Comparison of ENCODE assay signal across 25 cellular contexts in genomic region chr1:181655756-181656155, GRCh38.
A peak's percentile ranks its signal among the peaks of the same experiment; 100 is the strongest.
DNase-seq lines count a peak whose midpoint lies in the region; ATAC-seq, FAIRE-seq and TF ChIP-seq lines count a peak whose summit lies in the region.
"Had no signal": no experiment of that assay in that cellular context is flagged by ENCODE, and none has a peak within 500 bp of the region (broad histone marks: within the 10 kb centered on the region; RNA-seq: fewer than 3 reads in every experiment).

No MANE protein-coding gene starts in this region.

- H3K27me3 ChIP-seq in mammary epithelial cell (ENCODE audit: insufficient read depth, low read length) (no peaks in the 10 kb centered on the region), kidney epithelial cell (ENCODE audit: control insufficient read depth, insufficient read depth, low read length) (no peaks in the 10 kb centered on the region), pancreas (no peaks in the 10 kb centered on the region)
- H3K27me3 ChIP-seq: brain microvascular endothelial cell, SJSA1 had no signal

- no peaks in the 10 kb centered on the region for H4K20me1 ChIP-seq in mammary epithelial cell (ENCODE audit: insufficient read depth, low read length)

- H3K4me2 ChIP-seq in mammary epithelial cell (ENCODE audit: insufficient read depth, low read depth, low read length): no peak overlapping the region

- in situ Hi-C loops in mammary epithelial cell (cut with MboI; ENCODE audit: low sequenced_read_pairs in 2 of 2): no loop called here

- ATAC-seq in HG03095 (IDR thresholded peaks at IDR 0.05; ENCODE audit: unreplicated experiment) (no peak), HG02938 (IDR thresholded peaks at IDR 0.05; ENCODE audit: unreplicated experiment) (no peak), pancreas (no peak)
- ATAC-seq: activated CD8-positive, alpha-beta memory T cell treated with anti-CD3 and anti-CD28 coated beads, Interleukin-2, amount 10 ng/mL, durations not matched to agents 7 days and 5 days; naive thymus-derived CD8-positive, alpha-beta T cell; PC-3; sciatic nerve had no signal

- H3K27ac ChIP-seq in mammary epithelial cell (ENCODE audit: insufficient read depth, low read depth, low read length) (no peak overlapping the region), pancreas (no peak overlapping the region)
- H3K27ac ChIP-seq: brain microvascular endothelial cell, SJSA1, VCaP had no signal

- no peak overlapping the region for H2AFZ ChIP-seq in mammary epithelial cell (ENCODE audit: low read depth, low read length)

- H3K4me1 ChIP-seq in mammary epithelial cell (ENCODE audit: insufficient read depth, low read length): peaks cover 6% of the 10 kb centered on the region
- H3K4me1 ChIP-seq in pancreas: no peaks in the 10 kb centered on the region
- H3K4me1 ChIP-seq: SJSA1 had no signal

- H3K79me2 ChIP-seq in mammary epithelial cell (ENCODE audit: insufficient read depth, low read length): no peaks in the 10 kb centered on the region

- no peak overlapping the region for H3K4me3 ChIP-seq in mammary epithelial cell (replicated peaks in 1 of 3; ENCODE audit: insufficient read depth in 1 of 3, low read depth in 2 of 3, low read length in 3 of 3)
- no peak overlapping the region for H3K4me3 ChIP-seq in kidney epithelial cell (ENCODE audit: low read depth, low read length)
- no peak overlapping the region for H3K4me3 ChIP-seq in pancreas
- H3K4me3 ChIP-seq: MG63, SJSA1 had no signal

- dilution Hi-C loops in mammary epithelial cell (cut with HindIII; ENCODE audit: low sequenced_read_pairs): no loop called here

- FAIRE-seq in pancreas (lab: Jason Lieb, UNC): no peak
- FAIRE-seq: colon had no signal

- TF ChIP-seq CTCF in mammary epithelial cell (conservative IDR thresholded peaks at IDR 0.05 in 1 of 2, IDR thresholded peaks at IDR 0.05 in 1 of 2; ENCODE audit: extremely low read depth in 1 of 2, insufficient read depth in 1 of 2, low read depth in 1 of 2, low read length in 2 of 2) (no peak), kidney epithelial cell (IDR thresholded peaks at IDR 0.05; ENCODE audit: insufficient read depth, low read length, poor library complexity, severe bottlenecking) (no peak), pancreas (IDR thresholded peaks at IDR 0.05) (no peak)

- whole genome bisulfite sequencing in mammary epithelial cell (ENCODE audit: low coverage, missing lambda C conversion rate): 57% methylated on average over 2 of the region's 2 CpGs
- WGBS in pancreas, 2 donors: 80 to 89% methylated on average over 2 of the region's 2 CpGs

- CTCF ChIA-PET in mammary epithelial cell (lab: Charles Lee; ENCODE audit: low non-redundant PET): interaction anchor here (0.7 kb wide), 1 partner anchor 233 kb away, joined by 4 read pairs; no protein-coding TSS in a partner anchor

- intact Hi-C loops in mammary epithelial cell (cut with micrococcal nuclease): no loop called here
- intact Hi-C loops in pancreas (cut with DNase I): no loop called here

- no peaks in the 10 kb centered on the region for H3K36me3 ChIP-seq in mammary epithelial cell (ENCODE audit: insufficient read depth, low read length)
- H3K36me3 ChIP-seq in kidney epithelial cell (ENCODE audit: control insufficient read depth, insufficient read depth, low read length): no peaks in the 10 kb centered on the region
- H3K36me3 ChIP-seq in pancreas: no peaks in the 10 kb centered on the region
- H3K36me3 ChIP-seq: brain microvascular endothelial cell, MG63, SJSA1 had no signal

- no peaks in the 10 kb centered on the region for H3K9me3 ChIP-seq in mammary epithelial cell (replicated peaks; ENCODE audit: insufficient read depth, low read length)
- H3K9me3 ChIP-seq in pancreas: no peaks in the 10 kb centered on the region
- H3K9me3 ChIP-seq: MG63, SJSA1 had no signal

- DNase-seq in Daoy (ENCODE audit: low read depth) (peak; percentile 7), NCI-H460 (ENCODE audit: extremely low read depth, low read depth) (peak; percentile 58), mammary epithelial cell (peak; percentile 48), kidney epithelial cell (ENCODE audit: low read depth) (peak; percentile 41), NCI-H1930 (lab: John Stamatoyannopoulos, UW) (no peak), pancreas (no peak)
- DNase-seq: activated CD4-positive, alpha-beta T cell treated with anti-CD3 and anti-CD28 coated beads, Interleukin-2, amount 10 ng/mL, durations not matched to agents 24 days and 14 days; activated CD8-positive, alpha-beta memory T cell treated with anti-CD3 and anti-CD28 coated beads, Interleukin-2, amount 10 ng/mL, durations not matched to agents 7 days and 5 days; brain microvascular endothelial cell; COR-L47; effector memory CD4-positive, alpha-beta T cell; GOT3; head of caudate nucleus; MG63; naive thymus-derived CD8-positive, alpha-beta T cell; NCI-H1694; NCI-H345; PC-3; substantia nigra had no signal

- no peak overlapping the region for H3K9ac ChIP-seq in mammary epithelial cell (ENCODE audit: insufficient read depth, low read length)

- no TSS peak for BruUV-seq in mammary epithelial cell (replicated peaks; lab: Mats Ljungman, UMichigan)

Comparison
In these comparisons a context has a peak if more than half of its experiments do, and no peak if none do; other contexts are left out.
1. DNase-seq: peak in Daoy (single experiment), NCI-H460 (single experiment), mammary epithelial cell (single experiment) and kidney epithelial cell (single experiment); none in NCI-H1930 (0 of 2) and pancreas (0 of 6).